In genomic region chr1:54409156-54410142, GRCh38 we compare ENCODE assay signal across 1 cellular context.
TF ChIP-seq lines count a peak whose summit lies in the region.

No MANE protein-coding gene starts in this region.

TF ChIP-seq in HepG2, 621 proteins besides CTCF, POLR2A, EP300 and RAD21 (continued from another document):
- no peak for TF ChIP-seq GMEB2 (CRISPR knock-in tag; IDR thresholded peaks at IDR 0.05; ENCODE audit: low read depth)
- no peak for TF ChIP-seq HDAC2 (CRISPR knock-in tag; IDR thresholded peaks at IDR 0.05)
- TF ChIP-seq EEA1 (CRISPR knock-in tag; IDR thresholded peaks at IDR 0.05; ENCODE audit: borderline replicate concordance), result no peak
- TF ChIP-seq ZNF138 (CRISPR knock-in tag; IDR thresholded peaks at IDR 0.05; ENCODE audit: low read depth), result no peak
- TF ChIP-seq ZNF576 (CRISPR knock-in tag; IDR thresholded peaks at IDR 0.05), result no peak
- no peak for TF ChIP-seq ADNP (CRISPR knock-in tag; IDR thresholded peaks at IDR 0.05)
- no peak for TF ChIP-seq ZNF839 (CRISPR knock-in tag; IDR thresholded peaks at IDR 0.05; ENCODE audit: borderline replicate concordance)
- no peak for TF ChIP-seq NFKB2 (CRISPR knock-in tag; IDR thresholded peaks at IDR 0.05; ENCODE audit: borderline replicate concordance)
